Comparison of ENCODE assay signal across 9 cellular contexts in the genomic region with DNA sequence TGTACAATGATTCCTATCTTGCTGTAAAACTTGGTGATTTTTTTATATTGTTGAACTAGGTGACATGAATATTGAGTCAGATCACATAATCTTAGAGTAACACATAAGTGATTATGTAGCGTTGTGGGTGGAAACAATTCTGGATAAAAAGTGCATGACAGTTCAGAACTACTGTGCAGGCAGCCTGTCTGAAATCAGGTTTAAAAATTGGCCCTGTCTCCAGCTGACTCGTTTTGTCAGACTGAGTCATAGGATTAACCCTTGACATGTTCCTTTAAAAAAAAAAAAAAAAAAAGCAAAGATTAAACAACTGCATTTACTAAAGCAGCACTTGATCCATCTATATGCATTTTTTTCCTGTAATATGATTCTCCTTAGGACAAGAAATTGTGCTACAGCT.
DNase-seq lines count a peak whose midpoint lies in the region; TF ChIP-seq lines count a peak whose summit lies in the region.
"Had no signal": no experiment of that assay in that cellular context is flagged by ENCODE, and none has a peak within 500 bp of the region (broad histone marks: within the 10 kb centered on the region; RNA-seq: fewer than 3 reads in every experiment).

No MANE protein-coding gene starts in this region.

- H3K9ac ChIP-seq in colonic mucosa (ENCODE audit: low read depth in 2 of 2, low read length in 2 of 2) = no peak overlapping the region

- peak overlapping the region; percentile 64 to 89 (median 83) for H3K27ac Mint-ChIP-seq in nephron
- H3K27ac Mint-ChIP-seq: T-helper 1 cell treated with Interleukin-12 subunit alpha and Interleukin-12 subunit beta and Interleukin-4 antibody, amounts not matched to agents 30 μg/mL and 1 μg/mL, for 36 hours had no signal

- H3K36me3 Mint-ChIP-seq in nephron (ENCODE audit: low read depth) = no peaks in the 10 kb centered on the region

- no peaks in the 10 kb centered on the region for H3K36me3 ChIP-seq in colonic mucosa

- H3K27me3 ChIP-seq in colonic mucosa = no peaks in the 10 kb centered on the region

- H3K27me3 Mint-ChIP-seq in nephron (ENCODE audit: low read depth) = no peaks in the 10 kb centered on the region

- H3K4me3 ChIP-seq in colonic mucosa = no peak overlapping the region

- H3K4me1 Mint-ChIP-seq in nephron = peaks cover 70% of the 10 kb centered on the region

- H3K4me3 Mint-ChIP-seq in nephron = peak overlapping the region; percentile 7 to 58 (median 19)
- H3K4me3 Mint-ChIP-seq: T-helper 1 cell treated with Interleukin-12 subunit alpha and Interleukin-12 subunit beta and Interleukin-4 antibody, amounts not matched to agents 30 μg/mL and 1 μg/mL, for 36 hours had no signal

- peak overlapping the region; percentile 3 for H3K27ac ChIP-seq in colonic mucosa

- H3K9me3 ChIP-seq in colonic mucosa = no peaks in the 10 kb centered on the region

- peak; percentile 77 for DNase-seq in EH (ENCODE audit: low read depth)
- peak; percentile 53 for DNase-seq in LoVo (ENCODE audit: low spot score)
- no peak for DNase-seq in colonic mucosa
- DNase-seq in NCI-H1436 (lab: John Stamatoyannopoulos, UW) = no peak
- DNase-seq in DMS79 (lab: John Stamatoyannopoulos, UW) = no peak
- no peak for DNase-seq in activated gamma-delta T cell treated with Interleukin-2 at 50 U/mL for 16 hours
- no peak for DNase-seq in D341Med (ENCODE audit: low spot score)

- no peaks in the 10 kb centered on the region for H3K9me3 Mint-ChIP-seq in nephron
- H3K9me3 Mint-ChIP-seq: T-helper 1 cell treated with Interleukin-12 subunit alpha and Interleukin-12 subunit beta and Interleukin-4 antibody, amounts not matched to agents 30 μg/mL and 1 μg/mL, for 36 hours had no signal

- TF ChIP-seq CTCF in colonic mucosa (IDR thresholded peaks at IDR 0.05) (no peak), nephron (IDR thresholded peaks at IDR 0.05; ENCODE audit: unreplicated experiment in 3 of 3) (no peak)

- H3K4me1 ChIP-seq in colonic mucosa = no peaks in the 10 kb centered on the region

- intact Hi-C loops in colonic mucosa (cut with DNase I) = loop anchor here (10.0 kb wide), 1 partner anchor 721 kb away; no protein-coding TSS in a partner anchor

Comparison
In these comparisons a context has a peak if more than half of its experiments do, and no peak if none do; other contexts are left out.
1. DNase-seq: peak in EH (single experiment) and LoVo (single experiment); none in colonic mucosa (single experiment), NCI-H1436 (single experiment), DMS79 (single experiment), activated gamma-delta T cell treated with Interleukin-2 at 50 U/mL for 16 hours (single experiment) and D341Med (single experiment).